ENCODE assay signal across 5 cellular contexts in genomic region chr19:31266196-31266595, GRCh38.
"Had no signal": no experiment of that assay in that cellular context is flagged by ENCODE, and none has a peak within 500 bp of the region (broad histone marks: within the 10 kb centered on the region; RNA-seq: fewer than 3 reads in every experiment).

No MANE protein-coding gene starts in this region.

- H3K9me3 ChIP-seq: HAP-1 had no signal

- H3K36me3 ChIP-seq: HAP-1 had no signal

- H3K4me3 ChIP-seq: GM23338, HAP-1 had no signal

- H3K27ac ChIP-seq: HL-60 had no signal

- H3K4me1 ChIP-seq: HAP-1 had no signal

- DNase-seq: HFFc6, KBM-7 had no signal
